ENCODE assay signal across 8 cellular contexts in the genomic region with DNA sequence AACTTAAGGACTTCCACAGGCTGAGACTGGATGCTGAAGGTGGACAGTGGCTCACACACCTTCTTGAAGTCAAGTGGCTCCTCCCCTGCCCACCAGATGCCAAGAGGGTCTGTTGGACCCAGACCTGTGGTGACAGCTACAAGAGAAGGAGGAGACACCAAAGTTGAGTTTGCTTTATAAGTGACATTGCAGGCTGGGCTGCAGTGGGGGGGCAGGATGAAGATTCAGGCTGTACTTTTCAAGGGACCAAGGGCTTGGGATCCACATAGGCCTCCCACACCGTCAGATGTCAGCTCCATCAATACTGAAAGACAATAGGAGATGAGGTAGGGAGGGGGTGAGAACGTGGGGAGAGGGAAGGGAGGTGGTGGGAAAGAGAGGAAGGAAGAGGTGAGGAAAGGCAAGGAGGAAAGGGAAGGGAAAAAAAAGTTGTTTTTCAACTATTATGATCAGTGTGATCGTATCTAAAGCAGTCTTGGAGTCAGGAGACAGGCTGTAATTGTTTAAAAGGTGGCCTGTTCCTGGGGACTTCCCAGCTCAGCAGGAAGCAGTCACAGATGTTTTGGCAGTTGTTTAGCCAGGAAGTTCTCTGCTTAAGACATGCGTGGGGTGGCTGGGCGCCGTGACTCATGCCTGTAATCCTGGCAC.
DNase-seq lines count a peak whose midpoint lies in the region; ATAC-seq and TF ChIP-seq lines count a peak whose summit lies in the region.

No MANE protein-coding gene starts in this region.

- POLR2A ChIA-PET in CD8-positive, alpha-beta T cell (lab: Charles Lee): interaction anchor here (0.8 to 1.4 kb wide), 4 partner anchors 10 to 146 kb away, joined by 3 to 6 read pairs (median 4); a partner anchor contains a TSS
- POLR2A ChIA-PET in PC-3 (lab: Charles Lee; ENCODE audit: unreplicated experiment): interaction anchor here (0.6 kb wide), 1 partner anchor 39 kb away, joined by 14 read pairs; no protein-coding TSS in a partner anchor

- H3K4me1 Mint-ChIP-seq in CD8-positive, alpha-beta T cell (ENCODE audit: low read depth): peaks cover 55% of the 10 kb centered on the region

- 41% methylated on average over 6 of the region's 6 CpGs for WGBS in right cardiac atrium

- H3K27ac ChIP-seq in CD8-positive, alpha-beta T cell (ENCODE audit: low read depth, low read length): peak overlapping the region; percentile 66
- H3K27ac ChIP-seq in PC-3 (ENCODE audit: low read length) (peak overlapping the region; percentile 52; the same call in 1 of the 2 replicates), right cardiac atrium (ENCODE audit: low read length) (peak overlapping the region; percentile 65)

- peak; percentile 93 for ATAC-seq in CD8-positive, alpha-beta T cell
- ATAC-seq in PC-3: peak; percentile 71
- peak; percentile 75 to 94 for ATAC-seq in right cardiac atrium

- no peaks in the 10 kb centered on the region for H3K27me3 Mint-ChIP-seq in CD8-positive, alpha-beta T cell (ENCODE audit: low read depth)

- TF ChIP-seq CTCF in CD8-positive, alpha-beta T cell (IDR thresholded peaks at IDR 0.05): no peak
- no peak for TF ChIP-seq CTCF in PC-3 (conservative IDR thresholded peaks at IDR 0.05; ENCODE audit: low read depth, low read length)

- H3K9me3 Mint-ChIP-seq in CD8-positive, alpha-beta T cell: peaks cover 3% of the 10 kb centered on the region

- peak overlapping the region; percentile 63 for H3K4me3 Mint-ChIP-seq in CD8-positive, alpha-beta T cell

- no peak overlapping the region for H3K4me2 ChIP-seq in PC-3 (ENCODE audit: low read length)

- peaks cover 18% of the 10 kb centered on the region for H3K4me1 ChIP-seq in CD8-positive, alpha-beta T cell (ENCODE audit: insufficient read depth, low read length)
- H3K4me1 ChIP-seq in PC-3 (ENCODE audit: insufficient read depth, low read length) (no peaks in the 10 kb centered on the region), right cardiac atrium (ENCODE audit: control insufficient read depth, insufficient read depth, low read length) (no peaks in the 10 kb centered on the region)

- intact Hi-C loops in CD8-positive, alpha-beta T cell (cut with DNase I, micrococcal nuclease): loop anchor here (2.0 to 5.0 kb wide), 3 partner anchors 22 to 84 kb away; a partner anchor contains a TSS
- intact Hi-C loops in PC-3 (cut with micrococcal nuclease) (no loop called here), right cardiac atrium (cut with DNase I) (no loop called here)

- no peaks in the 10 kb centered on the region for H3K36me3 ChIP-seq in CD8-positive, alpha-beta T cell (ENCODE audit: insufficient read depth, low read length)
- H3K36me3 ChIP-seq in H7 (replicated peaks; ENCODE audit: control insufficient read depth, insufficient read depth, low read length): no peaks in the 10 kb centered on the region
- no peaks in the 10 kb centered on the region for H3K36me3 ChIP-seq in PC-3 (ENCODE audit: low read depth, low read length)

- no peaks in the 10 kb centered on the region for H3K27me3 ChIP-seq in CD8-positive, alpha-beta T cell (ENCODE audit: insufficient read depth, low read length)
- H3K27me3 ChIP-seq in H7 (ENCODE audit: control insufficient read depth, insufficient read depth, low read length) (no peaks in the 10 kb centered on the region), PC-3 (ENCODE audit: low read length) (no peaks in the 10 kb centered on the region), right cardiac atrium (ENCODE audit: control insufficient read depth, insufficient read depth) (no peaks in the 10 kb centered on the region)

- peaks cover 7% of the 10 kb centered on the region for H3K36me3 Mint-ChIP-seq in CD8-positive, alpha-beta T cell

- DNase-seq in CD8-positive, alpha-beta T cell: peak; percentile 47 to 84 (median 70)
- DNase-seq in H7 (peak; percentile 44), PC-3 (peak; percentile 48), activated gamma-delta T cell treated with Interleukin-2 at 50 U/mL for 16 hours (peak; percentile 50), right cardiac atrium (peak; percentile 29 to 67 (median 63)), NCI-H82 treated with DMSO at 0.1 percent for 48 hours (lab: John Stamatoyannopoulos, UW; ENCODE audit: unreplicated experiment) (no peak), NCI-H2081 treated with DMSO at 0.1 percent for 48 hours (lab: John Stamatoyannopoulos, UW) (no peak)
- DNase-seq in stimulated activated CD4-positive, alpha-beta T cell treated with anti-CD3 and anti-CD28 coated beads, Interleukin-15, amount 100 ng/mL, for 24 hours: peak; percentile 76

- H3K4me3 ChIP-seq in CD8-positive, alpha-beta T cell (ENCODE audit: low read depth, low read length): peak overlapping the region; percentile 6
- H3K4me3 ChIP-seq in H7 (ENCODE audit: insufficient read depth, low read depth, low read length): no peak overlapping the region
- H3K4me3 ChIP-seq in PC-3 (ENCODE audit: low read length): no peak overlapping the region
- H3K4me3 ChIP-seq in right cardiac atrium (ENCODE audit: low read length): no peak overlapping the region

- peak overlapping the region; percentile 52 for H2AFZ ChIP-seq in PC-3 (ENCODE audit: low read length)

- CTCF ChIA-PET in CD8-positive, alpha-beta T cell (lab: Charles Lee): interaction anchor here (0.9 to 2.3 kb wide), 2 partner anchors 15 to 217 kb away, joined by 3 to 11 read pairs; no protein-coding TSS in a partner anchor
- CTCF ChIA-PET in PC-3 (lab: Charles Lee): no interaction called here

- H3K79me2 ChIP-seq in PC-3 (ENCODE audit: low read length): no peaks in the 10 kb centered on the region

- no peaks in the 10 kb centered on the region for H3K9me3 ChIP-seq in CD8-positive, alpha-beta T cell (ENCODE audit: low read length)
- H3K9me3 ChIP-seq in PC-3 (ENCODE audit: low read length) (no peaks in the 10 kb centered on the region), right cardiac atrium (ENCODE audit: control insufficient read depth, low read length) (no peaks in the 10 kb centered on the region)

- H3F3A ChIP-seq in PC-3 (ENCODE audit: low read length, unreplicated experiment): no peaks in the 10 kb centered on the region

- no peaks in the 10 kb centered on the region for H3K9me2 ChIP-seq in PC-3 (replicated peaks; ENCODE audit: low read length)

- H3K9ac ChIP-seq in PC-3 (ENCODE audit: low read length): no peak overlapping the region

- H3K27ac Mint-ChIP-seq in CD8-positive, alpha-beta T cell: peak overlapping the region; percentile 98

- no peaks in the 10 kb centered on the region for H4K20me1 ChIP-seq in PC-3 (ENCODE audit: low read length)

- BruUV-seq in PC-3 (replicated peaks; lab: Mats Ljungman, UMichigan): no TSS peak

Comparison
In these comparisons a context has a peak if more than half of its experiments do, and no peak if none do; other contexts are left out.
1. DNase-seq: peak in CD8-positive, alpha-beta T cell (7 of 7), H7 (single experiment), PC-3 (single experiment), activated gamma-delta T cell treated with Interleukin-2 at 50 U/mL for 16 hours (single experiment), right cardiac atrium (3 of 3) and stimulated activated CD4-positive, alpha-beta T cell treated with anti-CD3 and anti-CD28 coated beads, Interleukin-15, amount 100 ng/mL, for 24 hours (single experiment); none in NCI-H82 treated with DMSO at 0.1 percent for 48 hours (single experiment) and NCI-H2081 treated with DMSO at 0.1 percent for 48 hours (single experiment).
2. intact Hi-C loops: an anchor here in CD8-positive, alpha-beta T cell (2.0 to 5.0 kb wide); none called in PC-3 and right cardiac atrium.
3. Peak in every context shown above with its lines, with median percentiles within 50 percentile points of each other: ATAC-seq and H3K27ac ChIP-seq.